10 cellular contexts compared by ENCODE assay signal in genomic region chr14:101813171-101813759, GRCh38. TPM values are rescaled to one million over a fixed set of nuclear protein-coding genes. Genes with fewer than 3 reads are reported as not detected.
DNase-seq lines count a peak whose midpoint lies in the region; ATAC-seq and TF ChIP-seq lines count a peak whose summit lies in the region.
"Had no signal": no experiment of that assay in that cellular context is flagged by ENCODE, and none has a peak within 500 bp of the region (broad histone marks: within the 10 kb centered on the region; RNA-seq: fewer than 3 reads in every experiment).

No MANE protein-coding gene starts in this region.

- H3K36me3 ChIP-seq in aorta (ENCODE audit: control insufficient read depth in 1 of 2, insufficient read depth in 2 of 2, low read length in 1 of 2) = peaks cover 0 to 2% of the 10 kb centered on the region in 2 donors

- no peak for DNase-seq in stimulated activated naive CD8-positive, alpha-beta T cell treated with anti-CD3 and anti-CD28 coated beads, Interleukin-15, Interleukin-2, amounts not matched to agents 100 U/mL and 50 U/mL, for 24 hours
- DNase-seq in coronary artery (ENCODE audit: low spot score) (no peak), naive B cell (no peak), aorta (peak in 1 of 2 donors; percentile 68), nucleus accumbens (lab: John Stamatoyannopoulos, UW) (no peak)
- DNase-seq in central memory CD4-positive, alpha-beta T cell = no peak
- DNase-seq: NCI-H1092 treated with DMSO at 0.1 percent for 48 hours had no signal

- no peaks in the 10 kb centered on the region for H3K9me3 Mint-ChIP-seq in stimulated activated naive CD8-positive, alpha-beta T cell treated with anti-CD3 and anti-CD28 coated beads, Interleukin-15, Interleukin-2, amounts not matched to agents 100 ng/mL and 50 ng/mL, for 24 hours
- no peaks in the 10 kb centered on the region for H3K9me3 Mint-ChIP-seq in naive B cell

- no peak for ATAC-seq in stimulated activated naive CD8-positive, alpha-beta T cell treated with anti-CD3 and anti-CD28 coated beads, Interleukin-15, Interleukin-2, amounts not matched to agents 100 U/mL and 50 U/mL, for 24 hours
- ATAC-seq in naive B cell (ENCODE audit: low read depth in 2 of 2) = no peak
- ATAC-seq in aorta (ENCODE audit: low FRiP score) = peak; percentile 34
- ATAC-seq in GM21515 (IDR thresholded peaks at IDR 0.05; ENCODE audit: unreplicated experiment) = no peak
- ATAC-seq: Panc1 had no signal

- peaks cover 41% of the 10 kb centered on the region for H3K36me3 Mint-ChIP-seq in stimulated activated naive CD8-positive, alpha-beta T cell treated with anti-CD3 and anti-CD28 coated beads, Interleukin-15, Interleukin-2, amounts not matched to agents 100 ng/mL and 50 ng/mL, for 24 hours (ENCODE audit: low read depth)
- H3K36me3 Mint-ChIP-seq in naive B cell = peaks cover 7 to 16% of the 10 kb centered on the region in 2 donors

- peaks cover 80% of the 10 kb centered on the region for H3K4me1 Mint-ChIP-seq in stimulated activated naive CD8-positive, alpha-beta T cell treated with anti-CD3 and anti-CD28 coated beads, Interleukin-15, Interleukin-2, amounts not matched to agents 100 ng/mL and 50 ng/mL, for 24 hours (ENCODE audit: low read depth)
- peaks cover 53 to 79% (median 55%) of the 10 kb centered on the region in 3 donors for H3K4me1 Mint-ChIP-seq in naive B cell

- intact Hi-C loops in aorta (cut with DNase I) = loop anchor here (5.0 kb wide), 1 partner anchor 51 kb away; the partner anchor contains the start of gene PPP2R5C (in 2 of the 2)

- no peaks in the 10 kb centered on the region for H3K9me3 ChIP-seq in aorta (ENCODE audit: control insufficient read depth, low read length)

- TF ChIP-seq CTCF in coronary artery (IDR thresholded peaks at IDR 0.05) = no peak

- H3K27me3 ChIP-seq in aorta (ENCODE audit: control insufficient read depth in 1 of 2, insufficient read depth in 2 of 2, low read length in 1 of 2) = no peaks in the 10 kb centered on the region

- WGBS in aorta, 2 donors = 88 to 90% methylated on average over 7 of the region's 7 CpGs

- peak overlapping the region; percentile 98 for H3K4me3 Mint-ChIP-seq in stimulated activated naive CD8-positive, alpha-beta T cell treated with anti-CD3 and anti-CD28 coated beads, Interleukin-15, Interleukin-2, amounts not matched to agents 100 ng/mL and 50 ng/mL, for 24 hours
- peak overlapping the region in 6 of 8 donors; percentile 6 to 76 (median 36) for H3K4me3 Mint-ChIP-seq in naive B cell

- no peaks in the 10 kb centered on the region for H3K4me1 ChIP-seq in aorta (ENCODE audit: control insufficient read depth in 1 of 2, insufficient read depth in 2 of 2, low read length in 2 of 2)

- H3K4me3 ChIP-seq in coronary artery (no peak overlapping the region), aorta (ENCODE audit: low read length in 2 of 2) (no peak overlapping the region)

- peak overlapping the region; percentile 86 for H3K27ac Mint-ChIP-seq in stimulated activated naive CD8-positive, alpha-beta T cell treated with anti-CD3 and anti-CD28 coated beads, Interleukin-15, Interleukin-2, amounts not matched to agents 100 ng/mL and 50 ng/mL, for 24 hours
- peak overlapping the region in 5 of 6 donors; percentile 42 to 98 (median 79) for H3K27ac Mint-ChIP-seq in naive B cell

- peak overlapping the region; percentile 7 to 57 for H3K27ac ChIP-seq in coronary artery
- no peak overlapping the region for H3K27ac ChIP-seq in aorta (ENCODE audit: low read depth in 1 of 2, low read length in 2 of 2)

- H3K27me3 Mint-ChIP-seq in stimulated activated naive CD8-positive, alpha-beta T cell treated with anti-CD3 and anti-CD28 coated beads, Interleukin-15, Interleukin-2, amounts not matched to agents 100 ng/mL and 50 ng/mL, for 24 hours = no peaks in the 10 kb centered on the region
- no peaks in the 10 kb centered on the region for H3K27me3 Mint-ChIP-seq in naive B cell

RNA-seq across cellular contexts. Expression of gene PPP2R5C, which starts 51.8 kb away (rescaled TPM):
- 100 to 1,000 TPM in 1 of 6 donors, 10 to 100 TPM in 5; 64.5 to 117 (median 92.9) TPM for polyA plus RNA-seq in naive B cell (ENCODE audit: low read depth in 6 of 6)
- total RNA-seq in aorta = 100 to 1,000 TPM; 128 to 155 TPM
- 100 to 1,000 TPM in 1 of 2 donors, 10 to 100 TPM in 1; 64.0 to 102 TPM for polyA plus RNA-seq in aorta

Comparison
In these comparisons a context has a peak if more than half of its experiments do, and no peak if none do; other contexts are left out.
1. H3K27ac ChIP-seq: peak in coronary artery (2 of 2); none in aorta (0 of 2).